Comparison of ENCODE assay signal across 8 cellular contexts in genomic region chr11:29527391-29527936, GRCh38.
DNase-seq lines count a peak whose midpoint lies in the region; ATAC-seq and TF ChIP-seq lines count a peak whose summit lies in the region.

No MANE protein-coding gene starts in this region.

- ATAC-seq in HG03045 (IDR thresholded peaks at IDR 0.05; ENCODE audit: unreplicated experiment) (no peak), HG03139 (IDR thresholded peaks at IDR 0.05; ENCODE audit: unreplicated experiment) (no peak)
- ATAC-seq in CD4-positive, alpha-beta T cell (ENCODE audit: poor library complexity) = no peak

- TF ChIP-seq CTCF in CD14-positive monocyte (IDR thresholded peaks at IDR 0.05) (peak; percentile 31), HEK293 (tag by site-specific recombination; IDR thresholded peaks at IDR 0.05) (no peak), OCI-LY3 (IDR thresholded peaks at IDR 0.05; ENCODE audit: low read depth, low read length) (peak; percentile 81), foreskin fibroblast (IDR thresholded peaks at IDR 0.05; ENCODE audit: low read depth, low read length) (peak; percentile 31)
- TF ChIP-seq CTCF in CD4-positive, alpha-beta T cell (IDR thresholded peaks at IDR 0.05) = no peak

- H3K27me3 Mint-ChIP-seq in CD14-positive monocyte (ENCODE audit: low read depth in 3 of 3) = peaks cover 0 to 2% (median 0%) of the 10 kb centered on the region in 3 donors
- H3K27me3 Mint-ChIP-seq in CD8-positive, alpha-beta memory T cell = no peaks in the 10 kb centered on the region
- no peaks in the 10 kb centered on the region for H3K27me3 Mint-ChIP-seq in CD4-positive, alpha-beta T cell

- H3K4me1 ChIP-seq in HEK293 (ENCODE audit: control insufficient read depth, insufficient read depth, low read length) (no peaks in the 10 kb centered on the region), OCI-LY3 (ENCODE audit: low read length) (peaks cover 14% of the 10 kb centered on the region)
- H3K4me1 ChIP-seq in CD8-positive, alpha-beta memory T cell (ENCODE audit: insufficient read depth, low read length) = no peaks in the 10 kb centered on the region

- CTCF ChIA-PET in HEK293 (lab: Yijun Ruan, JAX) = interaction anchor here (0.6 to 1.4 kb wide), 5 partner anchors 9 to 264 kb away, joined by 3 read pairs; no protein-coding TSS in a partner anchor
- CTCF ChIA-PET in CD8-positive, alpha-beta memory T cell (lab: Charles Lee) = no interaction called here
- CTCF ChIA-PET in CD4-positive, alpha-beta T cell (lab: Charles Lee) = no interaction called here

- H3K9me3 Mint-ChIP-seq in CD14-positive monocyte = peaks cover 0 to 26% (median 9%) of the 10 kb centered on the region in 7 donors
- peaks cover under 1 to 20% (median 8%) of the 10 kb centered on the region in 5 donors for H3K9me3 Mint-ChIP-seq in CD8-positive, alpha-beta memory T cell
- peaks cover 5% of the 10 kb centered on the region for H3K9me3 Mint-ChIP-seq in CD4-positive, alpha-beta T cell

- H3K36me3 ChIP-seq in HEK293 (ENCODE audit: control insufficient read depth in 2 of 2, insufficient read depth in 1 of 2, low read length in 2 of 2) (no peaks in the 10 kb centered on the region), OCI-LY3 (replicated peaks; ENCODE audit: low read depth, low read length) (no peaks in the 10 kb centered on the region)
- H3K36me3 ChIP-seq in CD8-positive, alpha-beta memory T cell (ENCODE audit: insufficient read depth, low read length) = no peaks in the 10 kb centered on the region

- H3K36me3 Mint-ChIP-seq in CD14-positive monocyte = no peaks in the 10 kb centered on the region
- no peaks in the 10 kb centered on the region for H3K36me3 Mint-ChIP-seq in CD8-positive, alpha-beta memory T cell
- H3K36me3 Mint-ChIP-seq in CD4-positive, alpha-beta T cell (ENCODE audit: low read depth) = no peaks in the 10 kb centered on the region

- peak overlapping the region; percentile 31; the same call in 1 of the 2 replicates for H3K9ac ChIP-seq in OCI-LY3 (ENCODE audit: low read length)

- POLR2A ChIA-PET in HEK293 (lab: Yijun Ruan, JAX) = no interaction called here
- POLR2A ChIA-PET in CD8-positive, alpha-beta memory T cell (lab: Charles Lee) = no interaction called here
- POLR2A ChIA-PET in CD4-positive, alpha-beta T cell (lab: Charles Lee) = no interaction called here

- no peaks in the 10 kb centered on the region for H3K79me2 ChIP-seq in OCI-LY3 (ENCODE audit: low read length)

- no peaks in the 10 kb centered on the region for H3K27me3 ChIP-seq in OCI-LY3 (ENCODE audit: low read depth, low read length)
- H3K27me3 ChIP-seq in CD8-positive, alpha-beta memory T cell (ENCODE audit: insufficient read depth, low read length, poor library complexity, severe bottlenecking) = no peaks in the 10 kb centered on the region
- H3K27me3 ChIP-seq in CD4-positive, alpha-beta T cell (ENCODE audit: control insufficient read depth, insufficient read depth, low read length) = no peaks in the 10 kb centered on the region

- peak overlapping the region in 1 of 2 donors; percentile 63 for H3K4me3 Mint-ChIP-seq in CD14-positive monocyte
- no peak overlapping the region for H3K4me3 Mint-ChIP-seq in CD8-positive, alpha-beta memory T cell
- H3K4me3 Mint-ChIP-seq in CD4-positive, alpha-beta T cell = no peak overlapping the region

- no peak overlapping the region for H3K27ac ChIP-seq in HEK293 (ENCODE audit: extremely low read depth, low read depth, low read length)
- peak overlapping the region; percentile 73 for H3K27ac ChIP-seq in OCI-LY3 (ENCODE audit: low read length)
- no peak overlapping the region for H3K27ac ChIP-seq in CD8-positive, alpha-beta memory T cell (ENCODE audit: low read depth, low read length)
- no peak overlapping the region for H3K27ac ChIP-seq in CD4-positive, alpha-beta T cell (ENCODE audit: low read depth, low read length)

- H3K27ac Mint-ChIP-seq in CD14-positive monocyte = peak overlapping the region; percentile 84 to 99 (median 96)
- H3K27ac Mint-ChIP-seq in CD8-positive, alpha-beta memory T cell = no peak overlapping the region
- H3K27ac Mint-ChIP-seq in CD4-positive, alpha-beta T cell = no peak overlapping the region

- no peaks in the 10 kb centered on the region for H4K20me1 ChIP-seq in OCI-LY3 (ENCODE audit: insufficient read depth, low read length)

- H3K4me2 ChIP-seq in OCI-LY3 (ENCODE audit: low read length) = peak overlapping the region; percentile 64

- DNase-seq in CD14-positive monocyte (ENCODE audit: low spot score) (no peak), foreskin fibroblast (peak; percentile 9 to 14)
- DNase-seq in CD8-positive, alpha-beta memory T cell = no peak
- no peak for DNase-seq in CD4-positive, alpha-beta T cell

- H3K9me3 ChIP-seq in HEK293 (ENCODE audit: control insufficient read depth, insufficient read depth, low read depth, low read length) = no peaks in the 10 kb centered on the region
- no peaks in the 10 kb centered on the region for H3K9me3 ChIP-seq in OCI-LY3 (ENCODE audit: insufficient read depth, low read length)
- no peaks in the 10 kb centered on the region for H3K9me3 ChIP-seq in CD8-positive, alpha-beta memory T cell (ENCODE audit: low read length)
- no peaks in the 10 kb centered on the region for H3K9me3 ChIP-seq in CD4-positive, alpha-beta T cell (ENCODE audit: control insufficient read depth, low read length)

- H2AFZ ChIP-seq in OCI-LY3 (ENCODE audit: low read depth, low read length) = no peak overlapping the region

- H3K4me1 Mint-ChIP-seq in CD14-positive monocyte = peaks cover 4% of the 10 kb centered on the region
- H3K4me1 Mint-ChIP-seq in CD8-positive, alpha-beta memory T cell = no peaks in the 10 kb centered on the region
- H3K4me1 Mint-ChIP-seq in CD4-positive, alpha-beta T cell (ENCODE audit: low read depth) = no peaks in the 10 kb centered on the region

- H3K4me3 ChIP-seq in HEK293 (ENCODE audit: low read depth, low read length) (no peak overlapping the region), OCI-LY3 (ENCODE audit: low read length) (peak overlapping the region; percentile 23; the same call in 1 of the 2 replicates), foreskin fibroblast (ENCODE audit: low read depth in 1 of 2, low read length in 2 of 2) (no peak overlapping the region)
- H3K4me3 ChIP-seq in CD8-positive, alpha-beta memory T cell (ENCODE audit: low read length) = no peak overlapping the region

- intact Hi-C loops in CD14-positive monocyte (cut with micrococcal nuclease) = no loop called here
- intact Hi-C loops in CD4-positive, alpha-beta T cell (cut with DNase I, micrococcal nuclease) = no loop called here

TF ChIP-seq in HEK293, 187 proteins besides CTCF, POLR2A, EP300 and RAD21:
- TF ChIP-seq ZNF175 (tag by site-specific recombination; IDR thresholded peaks at IDR 0.05) = no peak
- TF ChIP-seq TRIM28 (IDR thresholded peaks at IDR 0.05; ENCODE audit: borderline replicate concordance, low read length) = peak; percentile 20; the same call in 1 of the 2 replicates
- no peak for TF ChIP-seq ZNF266 (tag by site-specific recombination; IDR thresholded peaks at IDR 0.05; ENCODE audit: low read depth)
- TF ChIP-seq ZNF664 (tag by site-specific recombination; IDR thresholded peaks at IDR 0.05) = no peak
- TF ChIP-seq ZNF701 (tag by site-specific recombination; IDR thresholded peaks at IDR 0.05) = no peak
- TF ChIP-seq ELK4 (IDR thresholded peaks at IDR 0.05; ENCODE audit: borderline replicate concordance, low read depth, low read length) = no peak
- no peak for TF ChIP-seq ZNF660 (tag by site-specific recombination; IDR thresholded peaks at IDR 0.05)
- no peak for TF ChIP-seq ZNF549 (tag by site-specific recombination; IDR thresholded peaks at IDR 0.05)
- no peak for TF ChIP-seq ZNF623 (tag by site-specific recombination; IDR thresholded peaks at IDR 0.05)
- no peak for TF ChIP-seq ZSCAN16 (tag by site-specific recombination; IDR thresholded peaks at IDR 0.05)
- TF ChIP-seq ZNF398 (tag by site-specific recombination; IDR thresholded peaks at IDR 0.05) = no peak
- TF ChIP-seq ZNF677 (tag by site-specific recombination; IDR thresholded peaks at IDR 0.05) = no peak
- no peak for TF ChIP-seq ZNF221 (tag by site-specific recombination; IDR thresholded peaks at IDR 0.05; ENCODE audit: borderline replicate concordance)
- no peak for TF ChIP-seq ZNF830 (tag by site-specific recombination; IDR thresholded peaks at IDR 0.05; ENCODE audit: low read depth)
- no peak for TF ChIP-seq KLF9 (tag by site-specific recombination; IDR thresholded peaks at IDR 0.05; ENCODE audit: low read depth)
- peak; percentile 51 for TF ChIP-seq SETDB1 (IDR thresholded peaks at IDR 0.05; ENCODE audit: insufficient read length, low read length)
TF ChIP-seq in HEK293: peak in this region for 2.

Comparison
In these comparisons a context has a peak if more than half of its experiments do, and no peak if none do; other contexts are left out.
1. DNase-seq: peak in foreskin fibroblast (2 of 2); none in CD14-positive monocyte (single experiment), CD8-positive, alpha-beta memory T cell (0 of 5) and CD4-positive, alpha-beta T cell (0 of 10).
2. H3K27ac Mint-ChIP-seq: peak in CD14-positive monocyte (7 of 7); none in CD8-positive, alpha-beta memory T cell (0 of 8) and CD4-positive, alpha-beta T cell (single experiment).
3. CTCF ChIP-seq: peak in CD14-positive monocyte (single experiment), OCI-LY3 (single experiment) and foreskin fibroblast (single experiment); none in HEK293 (single experiment) and CD4-positive, alpha-beta T cell (single experiment).